Comparison of ENCODE assay signal across 8 cellular contexts in genomic region chr17:79400989-79401703, GRCh38.
A peak's percentile ranks its signal among the peaks of the same experiment; 100 is the strongest.
DNase-seq lines count a peak whose midpoint lies in the region; ATAC-seq and TF ChIP-seq lines count a peak whose summit lies in the region.

No MANE protein-coding gene starts in this region.

- no peak overlapping the region for H3K27ac Mint-ChIP-seq in GM23338
- peak overlapping the region; percentile 38 for H3K27ac Mint-ChIP-seq in central memory CD8-positive, alpha-beta T cell (ENCODE audit: low read depth)

- peaks cover 14% of the 10 kb centered on the region for H3K4me1 Mint-ChIP-seq in GM23338
- peaks cover 15% of the 10 kb centered on the region for H3K4me1 Mint-ChIP-seq in central memory CD8-positive, alpha-beta T cell

- no peak overlapping the region for H3K27ac ChIP-seq in GM23338 (ENCODE audit: low read depth)

- peak; percentile 77 for ATAC-seq in GM23338
- ATAC-seq in central memory CD8-positive, alpha-beta T cell (replicated peaks; ENCODE audit: extremely low read depth, poor library complexity, severe bottlenecking), result peak; percentile 56
- ATAC-seq in HG03039 (IDR thresholded peaks at IDR 0.05; ENCODE audit: unreplicated experiment), result no peak

- H3K9me3 Mint-ChIP-seq in GM23338, result 0 out of 3 replicates have a peak, but pooled peaks cover 3% of the 10 kb centered on the region
- H3K9me3 Mint-ChIP-seq in central memory CD8-positive, alpha-beta T cell, result no peaks in the 10 kb centered on the region

- peaks cover 28% of the 10 kb centered on the region for H3K27me3 Mint-ChIP-seq in GM23338 (ENCODE audit: insufficient read depth, low read depth, poor library complexity)
- peaks cover 65% of the 10 kb centered on the region for H3K27me3 Mint-ChIP-seq in central memory CD8-positive, alpha-beta T cell

- peak overlapping the region; percentile 99 for H2AFZ ChIP-seq in GM23338

- peak overlapping the region; percentile 72 for H3K4me3 Mint-ChIP-seq in GM23338
- H3K4me3 Mint-ChIP-seq in central memory CD8-positive, alpha-beta T cell, result peak overlapping the region; percentile 66

- H3K36me3 ChIP-seq in GM23338 (ENCODE audit: insufficient read depth), result no peaks in the 10 kb centered on the region

- peak overlapping the region; percentile 84 for H3K4me2 ChIP-seq in GM23338

- H3K4me3 ChIP-seq in GM23338, result peak overlapping the region; percentile 49

- no peaks in the 10 kb centered on the region for H4K20me1 ChIP-seq in GM23338 (replicated peaks; ENCODE audit: insufficient read depth)

- DNase-seq in AG08396 (ENCODE audit: low spot score), result peak; percentile 90
- DNase-seq in GM23338 (ENCODE audit: low spot score), result peak; percentile 80
- DNase-seq in NCI-H2196 treated with DMSO at 0.1 percent for 48 hours (lab: John Stamatoyannopoulos, UW; ENCODE audit: unreplicated experiment), result peak; percentile 49
- DNase-seq in activated CD4-positive, alpha-beta T cell treated with anti-CD3 and anti-CD28 coated beads for 1 hour, result peak; percentile 63
- DNase-seq in central memory CD8-positive, alpha-beta T cell (ENCODE audit: low spot score in 2 of 2), result peak; percentile 62 to 63
- peak; percentile 28 for DNase-seq in kidney glomerular epithelial cell (lab: John Stamatoyannopoulos, UW)
- peak; percentile 76 to 82 for DNase-seq in stimulated activated CD4-positive, alpha-beta T cell treated with anti-CD3 and anti-CD28 coated beads, Interleukin-2, amount 100 ng/mL, for 24 hours

- H3K79me2 ChIP-seq in GM23338 (replicated peaks; ENCODE audit: insufficient read depth), result no peaks in the 10 kb centered on the region

- H3K36me3 Mint-ChIP-seq in GM23338 (ENCODE audit: low read depth), result no peaks in the 10 kb centered on the region
- H3K36me3 Mint-ChIP-seq in central memory CD8-positive, alpha-beta T cell (ENCODE audit: insufficient read depth), result peaks cover 3% of the 10 kb centered on the region

- no peaks in the 10 kb centered on the region for H3K9me2 ChIP-seq in GM23338 (ENCODE audit: insufficient read depth)

- no peaks in the 10 kb centered on the region for H3K4me1 ChIP-seq in GM23338 (ENCODE audit: insufficient read depth)

- H3K27me3 ChIP-seq in GM23338 (ENCODE audit: insufficient read depth), result peaks cover 16% of the 10 kb centered on the region

- TF ChIP-seq CTCF in GM23338 (conservative IDR thresholded peaks at IDR 0.05; ENCODE audit: low read depth in 2 of 2), result peak; percentile 74 to 79

- H3F3A ChIP-seq in GM23338 (replicated peaks; ENCODE audit: low read depth), result no peaks in the 10 kb centered on the region

TF ChIP-seq in GM23338, 12 proteins besides CTCF, POLR2A, EP300 and RAD21:
- TF ChIP-seq NANOG (IDR thresholded peaks at IDR 0.05; ENCODE audit: borderline replicate concordance), result no peak

Comparison
In these comparisons a context has a peak if more than half of its experiments do, and no peak if none do; other contexts are left out.
1. DNase-seq: peak in every context shown above with its lines; median percentile 90 in AG08396; 80 in GM23338; 79 in stimulated activated CD4-positive, alpha-beta T cell treated with anti-CD3 and anti-CD28 coated beads, Interleukin-2, amount 100 ng/mL, for 24 hours; 63 in activated CD4-positive, alpha-beta T cell treated with anti-CD3 and anti-CD28 coated beads for 1 hour; 62 in central memory CD8-positive, alpha-beta T cell; 49 in NCI-H2196 treated with DMSO at 0.1 percent for 48 hours; 28 in kidney glomerular epithelial cell.